ENCODE assay signal across 17 cellular contexts in genomic region chr12:1099158-1099557, GRCh38.
DNase-seq lines count a peak whose midpoint lies in the region; ATAC-seq and TF ChIP-seq lines count a peak whose summit lies in the region.
"Had no signal": no experiment of that assay in that cellular context is flagged by ENCODE, and none has a peak within 500 bp of the region (broad histone marks: within the 10 kb centered on the region; RNA-seq: fewer than 3 reads in every experiment).

No MANE protein-coding gene starts in this region.

- POLR2A ChIA-PET in GM10248 (lab: Yijun Ruan, JAX), result no interaction called here

- H3K4me3 Mint-ChIP-seq in central memory CD8-positive, alpha-beta T cell, result no peak overlapping the region
- H3K4me3 Mint-ChIP-seq: activated T-helper 1 cell treated with anti-CD3 and anti-CD28 coated beads, Interleukin-12 subunit alpha, Interleukin-12 subunit beta, Interleukin-2, Interleukin-4 antibody, amounts not matched to agents 30 ng/mL and 10 ng/mL and 1 ng/mL, durations not matched to agents 14 hours and 24 hours and 36 hours; B cell; nephron progenitor cell had no signal

- H3K4me1 ChIP-seq in lower lobe of right lung, result peaks cover 5% of the 10 kb centered on the region

- no peaks in the 10 kb centered on the region for H3K9me3 Mint-ChIP-seq in central memory CD8-positive, alpha-beta T cell
- H3K9me3 Mint-ChIP-seq: activated T-helper 1 cell treated with anti-CD3 and anti-CD28 coated beads, Interleukin-12 subunit alpha, Interleukin-12 subunit beta, Interleukin-2, Interleukin-4 antibody, amounts not matched to agents 30 ng/mL and 10 ng/mL and 1 ng/mL, durations not matched to agents 14 hours and 24 hours and 36 hours; nephron progenitor cell had no signal

- no peaks in the 10 kb centered on the region for H3K36me3 Mint-ChIP-seq in central memory CD8-positive, alpha-beta T cell (ENCODE audit: insufficient read depth)

- H3K27ac ChIP-seq in lower lobe of right lung, result no peak overlapping the region
- H3K27ac ChIP-seq: psoas muscle had no signal

- TF ChIP-seq CTCF in GM10248 (IDR thresholded peaks at IDR 0.05; ENCODE audit: control extremely low read depth, extremely low read depth, low read depth, missing control alignments) (no peak), GM13977 (IDR thresholded peaks at IDR 0.05; ENCODE audit: extremely low read depth, insufficient read depth, missing control alignments) (no peak), lower lobe of right lung (IDR thresholded peaks at IDR 0.05) (no peak)

- in situ Hi-C loops in GM13977 (cut with MboI; ENCODE audit: low pct_unique_long_range_greater_than_20kb, low sequenced_read_pairs, unreplicated experiment), result loop anchor here (25.0 kb wide), 1 partner anchor 287 kb away; no protein-coding TSS in a partner anchor

- H3K4me1 Mint-ChIP-seq in central memory CD8-positive, alpha-beta T cell, result peaks cover 32% of the 10 kb centered on the region

- CTCF ChIA-PET in GM10248 (lab: Yijun Ruan, JAX), result interaction anchor here (1.4 to 11.4 kb wide), 2 partner anchors 16 to 19 kb away, joined by 4 to 122 read pairs; no protein-coding TSS in a partner anchor

- intact Hi-C loops in lower lobe of right lung (cut with DNase I), result no loop called here

- peak; percentile 47 for ATAC-seq in HG03354 (IDR thresholded peaks at IDR 0.05; ENCODE audit: poor library complexity, severe bottlenecking, unreplicated experiment)
- ATAC-seq in central memory CD8-positive, alpha-beta T cell (replicated peaks; ENCODE audit: extremely low read depth, poor library complexity, severe bottlenecking), result no peak
- no peak for ATAC-seq in lower lobe of right lung
- ATAC-seq: psoas muscle had no signal

- no peaks in the 10 kb centered on the region for H3K36me3 ChIP-seq in lower lobe of right lung

- DNase-seq in GM10248 (ENCODE audit: extremely low spot score), result peak; percentile 64
- peak; percentile 62 for DNase-seq in GM13977 (ENCODE audit: low spot score)
- DNase-seq in central memory CD8-positive, alpha-beta T cell (ENCODE audit: low spot score in 2 of 2), result no peak
- DNase-seq in SK-N-DZ (ENCODE audit: low spot score), result no peak
- DNase-seq in DMS153 (lab: John Stamatoyannopoulos, UW), result no peak
- no peak for DNase-seq in lower lobe of right lung
- DNase-seq: dermis blood vessel endothelial cell, DMS 273 treated with DMSO at 0.1 percent for 48 hours, islet precursor cell, mesenchymal stem cell, NCI-H2029 treated with DMSO at 0.1 percent for 48 hours, NCI-H526, nephron progenitor cell, psoas muscle had no signal

- no peaks in the 10 kb centered on the region for H3K27me3 Mint-ChIP-seq in central memory CD8-positive, alpha-beta T cell
- H3K27me3 Mint-ChIP-seq: B cell had no signal

- H3K9me3 ChIP-seq in lower lobe of right lung, result no peaks in the 10 kb centered on the region
- H3K9me3 ChIP-seq: psoas muscle had no signal

- no peak overlapping the region for H3K4me3 ChIP-seq in lower lobe of right lung
- H3K4me3 ChIP-seq: psoas muscle had no signal

- no peaks in the 10 kb centered on the region for H3K27me3 ChIP-seq in lower lobe of right lung (ENCODE audit: low read depth)

- H3K27ac Mint-ChIP-seq in central memory CD8-positive, alpha-beta T cell (ENCODE audit: low read depth), result peak overlapping the region; percentile 34
- H3K27ac Mint-ChIP-seq: B cell, nephron progenitor cell had no signal

Comparison
In these comparisons a context has a peak if more than half of its experiments do, and no peak if none do; other contexts are left out.
1. DNase-seq: peak in GM10248 (single experiment) and GM13977 (single experiment); none in central memory CD8-positive, alpha-beta T cell (0 of 2), SK-N-DZ (single experiment), DMS153 (single experiment) and lower lobe of right lung (single experiment).